Comparison of ENCODE assay signal across 14 cellular contexts in genomic region chr12:122961551-122962329, GRCh38. TPM values are rescaled to one million over a fixed set of nuclear protein-coding genes. Genes with fewer than 3 reads are reported as not detected.
A peak's percentile ranks its signal among the peaks of the same experiment; 100 is the strongest.
DNase-seq lines count a peak whose midpoint lies in the region; ATAC-seq lines count a peak whose summit lies in the region.
"Had no signal": no experiment of that assay in that cellular context is flagged by ENCODE, and none has a peak within 500 bp of the region (broad histone marks: within the 10 kb centered on the region; RNA-seq: fewer than 3 reads in every experiment).

No MANE protein-coding gene starts in this region.

- no peak for ATAC-seq in HG02623 (IDR thresholded peaks at IDR 0.05; ENCODE audit: unreplicated experiment)
- ATAC-seq in HG02973 (IDR thresholded peaks at IDR 0.05; ENCODE audit: unreplicated experiment): no peak
- ATAC-seq in stimulated activated naive CD8-positive, alpha-beta T cell treated with anti-CD3 and anti-CD28 coated beads, Interleukin-15, Interleukin-2, amounts not matched to agents 100 U/mL and 50 U/mL, for 24 hours: no peak
- ATAC-seq: upper lobe of right lung had no signal

- peak; percentile 37 for DNase-seq in NCI-H2107 treated with DMSO at 0.1 percent for 48 hours (lab: John Stamatoyannopoulos, UW; ENCODE audit: unreplicated experiment)
- DNase-seq in NCI-H2107 (lab: John Stamatoyannopoulos, UW): no peak
- DNase-seq in NCI-H69 (lab: John Stamatoyannopoulos, UW): peak; percentile 77
- peak; percentile 41 for DNase-seq in dermis blood vessel endothelial cell
- DNase-seq in renal cortical epithelial cell (ENCODE audit: low read depth): peak; percentile 47
- no peak for DNase-seq in stimulated activated naive CD8-positive, alpha-beta T cell treated with anti-CD3 and anti-CD28 coated beads, Interleukin-15, Interleukin-2, amounts not matched to agents 100 U/mL and 50 U/mL, for 24 hours
- DNase-seq: Karpas-422, mesendoderm, NCI-H526, SHP77 treated with DMSO at 0.1 percent for 48 hours, T-helper 9 cell, upper lobe of right lung had no signal

RNA-seq across cellular contexts. Expression of gene ABCB9, which starts 4.5 kb away (rescaled TPM):
- total RNA-seq in dermis blood vessel endothelial cell (8.5 and 10.9 TPM in 2 replicates), renal cortical epithelial cell (3.0 and 6.5 TPM in 2 replicates)

RNA-seq across cellular contexts. Expression of gene OGFOD2, which starts 13.3 kb away (rescaled TPM):
- total RNA-seq in dermis blood vessel endothelial cell: 10.4 and 11.4 TPM in 2 replicates
- 9.9 and 12.7 TPM in 2 replicates for total RNA-seq in renal cortical epithelial cell

RNA-seq across cellular contexts. Expression of gene ARL6IP4, which starts 18.7 kb away (rescaled TPM):
- 213 and 267 TPM in 2 replicates for total RNA-seq in dermis blood vessel endothelial cell
- 119 and 198 TPM in 2 replicates for total RNA-seq in renal cortical epithelial cell

Comparison
In these comparisons a context has a peak if more than half of its experiments do, and no peak if none do; other contexts are left out.
1. DNase-seq: peak in NCI-H2107 treated with DMSO at 0.1 percent for 48 hours (single experiment), NCI-H69 (single experiment), dermis blood vessel endothelial cell (single experiment) and renal cortical epithelial cell (single experiment); none in NCI-H2107 (single experiment) and stimulated activated naive CD8-positive, alpha-beta T cell treated with anti-CD3 and anti-CD28 coated beads, Interleukin-15, Interleukin-2, amounts not matched to agents 100 U/mL and 50 U/mL, for 24 hours (single experiment).